ENCODE assay signal across 22 cellular contexts in genomic region chr2:133107436-133107835, GRCh38.
"Had no signal": no experiment of that assay in that cellular context is flagged by ENCODE, and none has a peak within 500 bp of the region (broad histone marks: within the 10 kb centered on the region; RNA-seq: fewer than 3 reads in every experiment).

No MANE protein-coding gene starts in this region.

- H3K4me3 ChIP-seq: PC-9, Peyer's patch had no signal

- H2AFZ ChIP-seq: PC-9 had no signal

- DNase-seq: IMR-90, Kasumi-1, KG1, MM.1S, NCI-H1092 treated with DMSO at 0.1 percent for 48 hours, NCI-H1436, NCI-H187, NCI-H2029, NCI-H2081 treated with DMSO at 0.1 percent for 48 hours, NCI-H2171, NCI-H226, NCI-H446, NCI-H510A, NCI-H524 treated with DMSO at 0.1 percent for 48 hours, NCI-H69, NCI-H774, OCI-M1, PC-9, Peyer's patch, SHP77, SK-N-SH had no signal

- H3K27me3 ChIP-seq: Peyer's patch had no signal

- H3K4me2 ChIP-seq: PC-9, SK-N-SH had no signal

- ATAC-seq: HepG2 had no signal

- H3K4me1 ChIP-seq: Peyer's patch had no signal

- H3K9me2 ChIP-seq: SK-N-SH had no signal

- H3K9me3 ChIP-seq: Peyer's patch, SK-N-SH had no signal

- H3K36me3 ChIP-seq: Peyer's patch had no signal

- H3K9ac ChIP-seq: SK-N-SH had no signal

- H3K27ac ChIP-seq: PC-9, Peyer's patch had no signal
